Comparison of ENCODE assay signal across 28 cellular contexts in genomic region chr2:42978175-42978886, GRCh38.
DNase-seq lines count a peak whose midpoint lies in the region; ATAC-seq, FAIRE-seq and TF ChIP-seq lines count a peak whose summit lies in the region.
"Had no signal": no experiment of that assay in that cellular context is flagged by ENCODE, and none has a peak within 500 bp of the region (broad histone marks: within the 10 kb centered on the region; RNA-seq: fewer than 3 reads in every experiment).

No MANE protein-coding gene starts in this region.

- no peaks in the 10 kb centered on the region for H3K36me3 Mint-ChIP-seq in CD14-positive monocyte
- H3K36me3 Mint-ChIP-seq: activated naive CD4-positive, alpha-beta T cell treated with anti-CD3 and anti-CD28 coated beads, Interleukin-2, amount 50 U/mL, for 24 hours; CD4-positive, CD25-positive, alpha-beta regulatory T cell had no signal

- H3K9me3 ChIP-seq in HepG2 (ENCODE audit: low read length) (no peaks in the 10 kb centered on the region), sigmoid colon (no peaks in the 10 kb centered on the region)
- H3K9me3 ChIP-seq: SJSA1 had no signal

- POLR2A ChIA-PET in HepG2 (lab: Yijun Ruan, JAX) = interaction anchor here (0.6 to 12.9 kb wide), 53 partner anchors 9 to 485 kb away, joined by 3 to 555 read pairs (median 6); partner anchors contain the start of genes HAAO and ZFP36L2

- H4K20me1 ChIP-seq in HepG2 (ENCODE audit: insufficient read depth, low read length) = no peaks in the 10 kb centered on the region

- no peaks in the 10 kb centered on the region for H3K27me3 ChIP-seq in HepG2 (ENCODE audit: control insufficient read depth in 1 of 2, insufficient read depth in 2 of 2, low read length in 2 of 2)
- H3K27me3 ChIP-seq in sigmoid colon = no peaks in the 10 kb centered on the region
- H3K27me3 ChIP-seq: dorsolateral prefrontal cortex, SJSA1 had no signal

- H3K4me2 ChIP-seq in HepG2 (ENCODE audit: low read depth, low read length) = peak overlapping the region; percentile 79
- H3K4me2 ChIP-seq: GM23338, KMS-11 had no signal

- H3K9ac ChIP-seq in HepG2 (ENCODE audit: insufficient read depth, low read depth, low read length) = peak overlapping the region; percentile 83
- H3K9ac ChIP-seq: KMS-11 had no signal

- H3K79me2 ChIP-seq in HepG2 (ENCODE audit: insufficient read depth, low read length) = no peaks in the 10 kb centered on the region

- peaks cover 0 to 1% (median 0%) of the 10 kb centered on the region in 7 donors for H3K9me3 Mint-ChIP-seq in CD14-positive monocyte
- H3K9me3 Mint-ChIP-seq: activated naive CD4-positive, alpha-beta T cell treated with anti-CD3 and anti-CD28 coated beads, Interleukin-2, amount 50 U/mL, for 24 hours; activated T-helper 1 cell treated with anti-CD3 and anti-CD28 coated beads, Interleukin-12 subunit alpha, Interleukin-12 subunit beta, Interleukin-2, Interleukin-4 antibody, amounts not matched to agents 30 ng/mL and 10 ng/mL and 1 ng/mL, durations not matched to agents 14 hours and 24 hours and 36 hours; GM23338; HFFc6 had no signal

- no peak for TF ChIP-seq CTCF in CD14-positive monocyte (IDR thresholded peaks at IDR 0.05)
- TF ChIP-seq CTCF in HepG2 (CRISPR knock-in tag; IDR thresholded peaks at IDR 0.05) = peak; percentile 52
- TF ChIP-seq CTCF in sigmoid colon (IDR thresholded peaks at IDR 0.05) = no peak

- TF ChIP-seq EP300 in HepG2 (IDR thresholded peaks at IDR 0.05; ENCODE audit: low read depth in 2 of 2, low read length in 2 of 2) (peak; percentile 40 to 98; a peak in 3 of 4 replicates), HepG2 (CRISPR knock-in tag; IDR thresholded peaks at IDR 0.05; ENCODE audit: borderline replicate concordance) (no peak; the same call in none of the 2 replicates), sigmoid colon (IDR thresholded peaks at IDR 0.05) (no peak)

- peak; percentile 72 for ATAC-seq in HepG2
- ATAC-seq in GM18861 (IDR thresholded peaks at IDR 0.05; ENCODE audit: unreplicated experiment) = no peak
- ATAC-seq: GM23338, Panc1, T-helper 17 cell had no signal

- peaks cover 46% of the 10 kb centered on the region for H3K4me1 Mint-ChIP-seq in CD14-positive monocyte

- intact Hi-C loops in CD14-positive monocyte (cut with micrococcal nuclease) = loop anchor here (5.0 to 10.0 kb wide), 3 partner anchors 146 to 506 kb away; no protein-coding TSS in a partner anchor
- intact Hi-C loops in HepG2 (cut with micrococcal nuclease; ENCODE audit: unreplicated experiment) = loop anchor here (2.0 to 10.0 kb wide), 4 partner anchors 109 to 506 kb away; no protein-coding TSS in a partner anchor
- intact Hi-C loops in sigmoid colon (cut with DNase I) = loop anchor here (5.0 kb wide), 3 partner anchors 129 to 564 kb away; no protein-coding TSS in a partner anchor

- peak; percentile 57 for TF ChIP-seq RAD21 in HepG2 (CRISPR knock-in tag; IDR thresholded peaks at IDR 0.05)

- H3K36me3 ChIP-seq in HepG2 (replicated peaks in 1 of 2; ENCODE audit: control insufficient read depth in 1 of 2, insufficient read depth in 2 of 2, low read length in 2 of 2) (no peaks in the 10 kb centered on the region), sigmoid colon (no peaks in the 10 kb centered on the region)
- H3K36me3 ChIP-seq: SJSA1 had no signal

- H3K4me1 ChIP-seq in HepG2 (ENCODE audit: insufficient read depth, low read length) (peaks cover 98% of the 10 kb centered on the region), sigmoid colon (peaks cover 0 to 26% (median 20%) of the 10 kb centered on the region in 4 donors)

- H2AFZ ChIP-seq in HepG2 (ENCODE audit: low read length) = no peak overlapping the region
- H2AFZ ChIP-seq: GM23338 had no signal

- FAIRE-seq in HepG2 (lab: Jason Lieb, UNC) = peak; percentile 96
- FAIRE-seq: G401.6, kidney had no signal

- TF ChIP-seq POLR2A in HepG2 (IDR thresholded peaks at IDR 0.05; ENCODE audit: insufficient read depth in 1 of 2, low read depth in 2 of 2, low read length in 2 of 2) (no peak), sigmoid colon (IDR thresholded peaks at IDR 0.05) (no peak)

- no peak overlapping the region for H3K27ac Mint-ChIP-seq in CD14-positive monocyte
- H3K27ac Mint-ChIP-seq: activated T-helper 1 cell treated with anti-CD3 and anti-CD28 coated beads, Interleukin-12 subunit alpha, Interleukin-12 subunit beta, Interleukin-2, Interleukin-4 antibody, amounts not matched to agents 30 ng/mL and 10 ng/mL and 1 ng/mL, durations not matched to agents 14 hours and 24 hours and 36 hours; GM23338; HFFc6; T-helper 17 cell had no signal

- no peak overlapping the region for H3K4me3 Mint-ChIP-seq in CD14-positive monocyte
- H3K4me3 Mint-ChIP-seq: activated naive CD4-positive, alpha-beta T cell treated with anti-CD3 and anti-CD28 coated beads, Interleukin-2, amount 50 U/mL, for 24 hours; activated T-helper 1 cell treated with anti-CD3 and anti-CD28 coated beads, Interleukin-12 subunit alpha, Interleukin-12 subunit beta, Interleukin-2, Interleukin-4 antibody, amounts not matched to agents 30 ng/mL and 10 ng/mL and 1 ng/mL, durations not matched to agents 14 hours and 24 hours and 36 hours; CD4-positive, CD25-positive, alpha-beta regulatory T cell; GM23338; HFFc6; T-helper 17 cell had no signal

- H3K4me3 ChIP-seq in HepG2 (replicated peaks in 1 of 3; ENCODE audit: insufficient read depth in 1 of 3, low read depth in 2 of 3, low read length in 3 of 3) = peak overlapping the region in 1 of 3 experiments; percentile 56; a peak in 2 of 6 replicates
- H3K4me3 ChIP-seq in sigmoid colon = no peak overlapping the region
- H3K4me3 ChIP-seq: dorsolateral prefrontal cortex, GM23338, lung, SJSA1 had no signal

- in situ Hi-C loops in HepG2 (cut with HindIII; ENCODE audit: extremely low pct_ligation_motif_present, low pct_unique_long_range_greater_than_20kb) = loop anchor here (5.0 kb wide), 3 partner anchors 44 to 249 kb away; partner anchors contain the start of gene ZFP36L2

- BruUV-seq in HepG2 (replicated peaks; lab: Mats Ljungman, UMichigan) = no TSS peak

- peaks cover 0 to 3% (median 0%) of the 10 kb centered on the region in 3 donors for H3K27me3 Mint-ChIP-seq in CD14-positive monocyte (ENCODE audit: low read depth in 3 of 3)
- H3K27me3 Mint-ChIP-seq: activated naive CD4-positive, alpha-beta T cell treated with anti-CD3 and anti-CD28 coated beads, Interleukin-2, amount 50 U/mL, for 24 hours had no signal

- WGBS in HepG2 (ENCODE audit: low lambda C conversion rate) = 22% methylated on average over 3 of the region's 5 CpGs
- WGBS in sigmoid colon, 2 donors = 60 to 84% methylated on average over 5 of the region's 5 CpGs

- peak; percentile 27 for DNase-seq in CD14-positive monocyte (ENCODE audit: low spot score)
- peak; percentile 58 for DNase-seq in HuH-7 (ENCODE audit: low spot score)
- DNase-seq in HepG2 (ENCODE audit: low spot score) = peak; percentile 99
- peak; percentile 44 for DNase-seq in sigmoid colon
- DNase-seq in SKM-1 treated with dmso at 0.1 percent for 144 hours (lab: John Stamatoyannopoulos, UW; ENCODE audit: unreplicated experiment) = no peak
- no peak for DNase-seq in stimulated activated CD4-positive, alpha-beta T cell treated with anti-CD3 and anti-CD28 coated beads, Interleukin-4, amount 100 ng/mL, for 24 hours
- no peak for DNase-seq in globus pallidus (ENCODE audit: low spot score)
- DNase-seq: caudate nucleus; CD4-positive, CD25-positive, alpha-beta regulatory T cell; glutamatergic neuron; HFFc6; kidney; NCI-H146; NCI-H524 treated with DMSO at 0.1 percent for 48 hours; retina; stimulated activated CD4-positive, alpha-beta T cell treated with anti-CD3 and anti-CD28 coated beads, Interleukin-4, amount 100 ng/mL, for 1 hour; stimulated activated naive CD4-positive, alpha-beta T cell; T-helper 17 cell had no signal

- H3K27ac ChIP-seq in HepG2 (ENCODE audit: extremely low read length, insufficient read depth, low read length) (peak overlapping the region; percentile 93), sigmoid colon (no peak overlapping the region)
- H3K27ac ChIP-seq: KMS-11, SJSA1 had no signal

- CTCF ChIA-PET in HepG2 (lab: Yijun Ruan, JAX; ENCODE audit: low intra/inter-chr PET ratio, low total read pairs) = interaction anchor here (1.1 kb wide), 1 partner anchor 46 kb away, joined by 4 read pairs; no protein-coding TSS in a partner anchor

TF ChIP-seq in HepG2, 621 proteins besides CTCF, POLR2A, EP300 and RAD21 (continues in another document):
- TF ChIP-seq TMF1 (CRISPR knock-in tag; IDR thresholded peaks at IDR 0.05; ENCODE audit: low read depth) (no peak), ZNF276 (CRISPR knock-in tag; IDR thresholded peaks at IDR 0.05; ENCODE audit: low read depth) (peak; percentile 61)

Comparison
In these comparisons a context has a peak if more than half of its experiments do, and no peak if none do; other contexts are left out.
1. DNase-seq: peak in CD14-positive monocyte (single experiment), HuH-7 (single experiment), HepG2 (single experiment) and sigmoid colon (single experiment); none in SKM-1 treated with dmso at 0.1 percent for 144 hours (single experiment), stimulated activated CD4-positive, alpha-beta T cell treated with anti-CD3 and anti-CD28 coated beads, Interleukin-4, amount 100 ng/mL, for 24 hours (single experiment) and globus pallidus (single experiment).